Comparison of ENCODE assay signal across 11 cellular contexts in genomic region chr2:234978466-234979203, GRCh38. TPM values are rescaled to one million over a fixed set of nuclear protein-coding genes. Genes with fewer than 3 reads are reported as not detected.
DNase-seq lines count a peak whose midpoint lies in the region; ATAC-seq, FAIRE-seq and TF ChIP-seq lines count a peak whose summit lies in the region.
"Had no signal": no experiment of that assay in that cellular context is flagged by ENCODE, and none has a peak within 500 bp of the region (broad histone marks: within the 10 kb centered on the region; RNA-seq: fewer than 3 reads in every experiment).

No MANE protein-coding gene starts in this region.

- CTCF ChIA-PET in endothelial cell of umbilical vein (lab: Charles Lee): no interaction called here

- H3K4me2 ChIP-seq in endothelial cell of umbilical vein (ENCODE audit: insufficient read depth, low read length) (peak overlapping the region; percentile 16), Karpas-422 (ENCODE audit: low read depth, low read length, poor library complexity, severe bottlenecking) (no peak overlapping the region)

- no peak for ATAC-seq in HG03460 (IDR thresholded peaks at IDR 0.05; ENCODE audit: unreplicated experiment)
- ATAC-seq in GM21528 (IDR thresholded peaks at IDR 0.05; ENCODE audit: low FRiP score, unreplicated experiment): no peak
- ATAC-seq: stimulated activated effector memory CD8-positive, alpha-beta T cell treated with anti-CD3 and anti-CD28 coated beads, Interleukin-12 subunit alpha, Interleukin-12 subunit beta, amount 100 ng/mL, for 72 hours had no signal

- DNase-seq in AG08395 (ENCODE audit: low spot score) (peak; percentile 36), NCI-H2029 (lab: John Stamatoyannopoulos, UW) (peak; percentile 77), endothelial cell of umbilical vein (ENCODE audit: low read depth, low spot score) (peak; percentile 78), Karpas-422 (no peak), D721Med (ENCODE audit: insufficient read length, low spot score) (no peak)

- H3K27me3 ChIP-seq in endothelial cell of umbilical vein (ENCODE audit: control insufficient read depth in 2 of 2, insufficient read depth in 2 of 2, low read length in 2 of 2): no peaks in the 10 kb centered on the region
- H3K27me3 ChIP-seq in Karpas-422 (ENCODE audit: low read length): no peaks in the 10 kb centered on the region

- POLR2A ChIA-PET in endothelial cell of umbilical vein (lab: Charles Lee): no interaction called here

- H3K36me3 Mint-ChIP-seq in nephron (ENCODE audit: low read depth): peaks cover 13% of the 10 kb centered on the region
- H3K36me3 Mint-ChIP-seq: stimulated activated effector memory CD8-positive, alpha-beta T cell treated with anti-CD3 and anti-CD28 coated beads, Interleukin-12 subunit alpha, Interleukin-12 subunit beta, amount 100 ng/mL, for 72 hours had no signal

- H2AFZ ChIP-seq in endothelial cell of umbilical vein (ENCODE audit: low read depth, low read length) (no peak overlapping the region), Karpas-422 (ENCODE audit: low read length) (no peak overlapping the region)

- H3K9me3 ChIP-seq in endothelial cell of umbilical vein (replicated peaks; ENCODE audit: control insufficient read depth, insufficient read depth, low read length): no peaks in the 10 kb centered on the region
- no peaks in the 10 kb centered on the region for H3K9me3 ChIP-seq in Karpas-422 (ENCODE audit: low read length)

- peaks cover 3% of the 10 kb centered on the region for H3K27me3 Mint-ChIP-seq in nephron (ENCODE audit: low read depth)

- H4K20me1 ChIP-seq in endothelial cell of umbilical vein (replicated peaks; ENCODE audit: control insufficient read depth, extremely low read depth, insufficient read depth, low read length) (no peaks in the 10 kb centered on the region), Karpas-422 (ENCODE audit: insufficient read depth, low read depth, low read length) (no peaks in the 10 kb centered on the region)

- H3K4me3 ChIP-seq in endothelial cell of umbilical vein (replicated peaks in 1 of 3; ENCODE audit: insufficient read depth in 1 of 3, low read depth in 1 of 3, low read length in 3 of 3) (peak overlapping the region in 1 of 3 experiments; percentile 6), Karpas-422 (ENCODE audit: low read length) (no peak overlapping the region)

- dilution Hi-C loops in endothelial cell of umbilical vein (cut with MboI; ENCODE audit: extremely low pct_ligation_motif_present, low sequenced_read_pairs): no loop called here

- no peaks in the 10 kb centered on the region for H3K9me3 Mint-ChIP-seq in nephron
- H3K9me3 Mint-ChIP-seq: central memory CD8-positive, alpha-beta T cell; stimulated activated effector memory CD8-positive, alpha-beta T cell treated with anti-CD3 and anti-CD28 coated beads, Interleukin-12 subunit alpha, Interleukin-12 subunit beta, amount 100 ng/mL, for 72 hours had no signal

- H3K9me1 ChIP-seq in endothelial cell of umbilical vein (replicated peaks; ENCODE audit: control insufficient read depth, extremely low read depth, insufficient read depth, low read length): no peaks in the 10 kb centered on the region

- H3K36me3 ChIP-seq in endothelial cell of umbilical vein (ENCODE audit: control insufficient read depth in 2 of 2, extremely low read depth in 1 of 2, insufficient read depth in 2 of 2, low read length in 2 of 2) (peaks cover 2 to 4% of the 10 kb centered on the region in 2 experiments), Karpas-422 (ENCODE audit: insufficient read depth, low read length) (no peaks in the 10 kb centered on the region)

- peak overlapping the region in 2 of 3 experiments; percentile 50 to 95 for H3K27ac Mint-ChIP-seq in nephron
- H3K27ac Mint-ChIP-seq: stimulated activated effector memory CD8-positive, alpha-beta T cell treated with anti-CD3 and anti-CD28 coated beads, Interleukin-12 subunit alpha, Interleukin-12 subunit beta, amount 100 ng/mL, for 72 hours had no signal

- BruUV-seq in endothelial cell of umbilical vein (replicated peaks; lab: Mats Ljungman, UMichigan): no TSS peak

- H3K27ac ChIP-seq in endothelial cell of umbilical vein (ENCODE audit: insufficient read depth, low read depth, low read length) (peak overlapping the region; percentile 97), Karpas-422 (ENCODE audit: low read length) (no peak overlapping the region)

- no peaks in the 10 kb centered on the region for H3K9me2 ChIP-seq in Karpas-422 (replicated peaks; ENCODE audit: insufficient read depth, low read length)

- H3K4me1 ChIP-seq in endothelial cell of umbilical vein (ENCODE audit: control insufficient read depth, extremely low read depth, insufficient read depth, low read length): peaks cover 58% of the 10 kb centered on the region
- no peaks in the 10 kb centered on the region for H3K4me1 ChIP-seq in Karpas-422 (ENCODE audit: low read length)

- peaks cover 75% of the 10 kb centered on the region for H3K79me2 ChIP-seq in endothelial cell of umbilical vein (ENCODE audit: control insufficient read depth, insufficient read depth, low read length)
- no peaks in the 10 kb centered on the region for H3K79me2 ChIP-seq in Karpas-422 (ENCODE audit: low read length)

- H3K9ac ChIP-seq in endothelial cell of umbilical vein (replicated peaks; ENCODE audit: extremely low read depth, insufficient read depth, low read length) (peak overlapping the region; percentile 57), Karpas-422 (ENCODE audit: low read length) (no peak overlapping the region)

- intact Hi-C loops in endothelial cell of umbilical vein (cut with micrococcal nuclease): loop anchor here (1.0 kb wide), 1 partner anchor 18 kb away; no protein-coding TSS in a partner anchor

- FAIRE-seq in endothelial cell of umbilical vein (lab: Jason Lieb, UNC): peak; percentile 84
- no peak for FAIRE-seq in D721Med (lab: Jason Lieb, UNC)

- peaks cover 57% of the 10 kb centered on the region for H3K4me1 Mint-ChIP-seq in nephron
- H3K4me1 Mint-ChIP-seq: central memory CD8-positive, alpha-beta T cell; stimulated activated effector memory CD8-positive, alpha-beta T cell treated with anti-CD3 and anti-CD28 coated beads, Interleukin-12 subunit alpha, Interleukin-12 subunit beta, amount 100 ng/mL, for 72 hours had no signal

- TF ChIP-seq POLR2A in endothelial cell of umbilical vein (IDR thresholded peaks at IDR 0.05; ENCODE audit: low read depth, low read length): peak; percentile 37

- TF ChIP-seq CTCF in endothelial cell of umbilical vein (IDR thresholded peaks at IDR 0.05; ENCODE audit: extremely low read depth in 1 of 2, insufficient read depth in 1 of 2, low read depth in 1 of 2, low read length in 2 of 2): no peak
- no peak for TF ChIP-seq CTCF in nephron (IDR thresholded peaks at IDR 0.05; ENCODE audit: unreplicated experiment in 3 of 3)
- no peak for TF ChIP-seq CTCF in D721Med (IDR thresholded peaks at IDR 0.05; ENCODE audit: insufficient read depth, missing control alignments)

- peak overlapping the region in 1 of 3 experiments; percentile 21 for H3K4me3 Mint-ChIP-seq in nephron
- H3K4me3 Mint-ChIP-seq: central memory CD8-positive, alpha-beta T cell; stimulated activated effector memory CD8-positive, alpha-beta T cell treated with anti-CD3 and anti-CD28 coated beads, Interleukin-12 subunit alpha, Interleukin-12 subunit beta, amount 100 ng/mL, for 72 hours had no signal

TF ChIP-seq in endothelial cell of umbilical vein, 7 proteins besides CTCF, POLR2A, EP300 and RAD21:
- TF ChIP-seq FOS (IDR thresholded peaks at IDR 0.05; ENCODE audit: borderline replicate concordance, insufficient read depth, low read length): no peak
- peak; percentile 52 for TF ChIP-seq POLR2AphosphoS5 (IDR thresholded peaks at IDR 0.05; ENCODE audit: insufficient read depth, low read depth, low read length)
- no peak for TF ChIP-seq MAX (IDR thresholded peaks at IDR 0.05; ENCODE audit: insufficient read depth, insufficient read length)
- TF ChIP-seq JUN (IDR thresholded peaks at IDR 0.05; ENCODE audit: borderline replicate concordance, insufficient read depth, insufficient read length, low read depth): no peak
TF ChIP-seq in endothelial cell of umbilical vein: peak in this region for 1.

RNA-seq across cellular contexts. Expression of gene SH3BP4, which starts 26.8 kb away (rescaled TPM):
- 100.0 and 105 TPM in 2 replicates for total RNA-seq in endothelial cell of umbilical vein
- 69.3 and 85.2 TPM in 2 replicates for polyA plus RNA-seq in endothelial cell of umbilical vein
- polyA plus RNA-seq in endothelial cell of umbilical vein (2011; cell fraction: cytosol; rRNA removed): 69.0 and 71.6 TPM in 2 replicates
- 86.3 and 102 TPM in 2 replicates for polyA plus RNA-seq in endothelial cell of umbilical vein (2011; cell fraction: nucleus; rRNA removed)
- polyA plus RNA-seq in endothelial cell of umbilical vein (2012): 59.1 and 63.6 TPM in 2 replicates
- polyA minus RNA-seq in endothelial cell of umbilical vein: 178 and 188 TPM in 2 replicates
- 15.5 TPM for polyA minus RNA-seq in endothelial cell of umbilical vein (2011; cell fraction: cytosol; rRNA and poly(A)+ RNA removed)
- 110 and 132 TPM in 2 replicates for polyA minus RNA-seq in endothelial cell of umbilical vein (2011; cell fraction: nucleus; rRNA and poly(A)+ RNA removed)
- total RNA-seq in Karpas-422 (2014; rRNA removed; shearing (Covaris generic); ENCODE audit: low replicate concordance): not detected in 2 replicates
- total RNA-seq: activated CD8-positive, alpha-beta memory T cell treated with anti-CD3 and anti-CD28 coated beads for 36 hours had no signal

Comparison
In these comparisons a context has a peak if more than half of its experiments do, and no peak if none do; other contexts are left out.
1. DNase-seq: peak in AG08395 (single experiment), NCI-H2029 (single experiment) and endothelial cell of umbilical vein (single experiment); none in Karpas-422 (single experiment) and D721Med (single experiment).
2. RNA of gene SH3BP4, which starts 26.8 kb away (total RNA-seq): 100.0 to 105 TPM in endothelial cell of umbilical vein; not detected in Karpas-422; every median in the first group is over 100 times any median in the second.